Comparison of ENCODE assay signal across 9 cellular contexts in the genomic region with DNA sequence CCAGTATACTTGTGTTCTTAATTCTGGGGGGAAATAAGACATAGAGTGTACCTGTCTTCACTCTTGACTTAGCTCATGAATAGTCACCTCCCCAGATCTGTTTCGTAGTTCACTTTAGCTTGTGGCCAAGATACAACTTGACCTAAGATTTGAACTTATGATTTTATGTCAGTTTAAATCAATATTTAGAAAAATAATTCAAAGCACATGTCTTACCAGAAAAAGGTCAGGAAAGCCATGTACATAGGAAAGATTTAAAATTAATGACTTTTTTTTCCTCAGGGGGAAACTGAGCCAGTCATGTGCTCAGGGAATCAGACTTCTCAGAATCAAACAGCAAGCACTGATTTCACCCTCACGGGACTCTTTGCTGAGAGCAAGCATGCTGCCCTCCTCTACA. TPM values are rescaled to one million over a fixed set of nuclear protein-coding genes. Genes with fewer than 3 reads are reported as not detected.
DNase-seq lines count a peak whose midpoint lies in the region; FAIRE-seq and TF ChIP-seq lines count a peak whose summit lies in the region.
"Not testable (repeated sequence)": the region's sequence is repeated elsewhere in the genome, so short reads cannot be mapped to it uniquely, and the experiment has no call there.
"Had no signal": no experiment of that assay in that cellular context is flagged by ENCODE, and none has a peak within 500 bp of the region (broad histone marks: within the 10 kb centered on the region; RNA-seq: fewer than 3 reads in every experiment).

A gene with protein sequence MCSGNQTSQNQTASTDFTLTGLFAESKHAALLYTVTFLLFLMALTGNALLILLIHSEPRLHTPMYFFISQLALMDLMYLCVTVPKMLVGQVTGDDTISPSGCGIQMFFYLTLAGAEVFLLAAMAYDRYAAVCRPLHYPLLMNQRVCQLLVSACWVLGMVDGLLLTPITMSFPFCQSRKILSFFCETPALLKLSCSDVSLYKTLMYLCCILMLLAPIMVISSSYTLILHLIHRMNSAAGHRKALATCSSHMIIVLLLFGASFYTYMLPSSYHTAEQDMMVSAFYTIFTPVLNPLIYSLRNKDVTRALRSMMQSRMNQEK (plus strand): TSS at position 301 of the 400 bp plus-strand sequence. CDS start 0 bp downstream, at position 301.

- DNase-seq in GM12891 (ENCODE audit: insufficient read length, low spot score); GM18507 (ENCODE audit: extremely low spot score, insufficient read length, low read depth): not testable (repeated sequence)

- TF ChIP-seq POLR2A in GM12891 (IDR thresholded peaks at IDR 0.05; ENCODE audit: low read depth, low read length) = not testable (repeated sequence)

- FAIRE-seq in GM12891 (lab: Jason Lieb, UNC) = peak; percentile 61
- peak; percentile 21 for FAIRE-seq in GM18507 (lab: Jason Lieb, UNC)

RNA-seq across cellular contexts. Expression of the gene that starts here (rescaled TPM):
- 2.3 TPM for polyA plus RNA-seq in GM12891 (2012; ENCODE audit: low read depth, missing spikeins)
- polyA plus RNA-seq: A549; AG04450; BJ; CD14-positive monocyte; CD4-positive, alpha-beta memory T cell; CD4-positive, CD25-positive, alpha-beta regulatory T cell; CD8-positive, alpha-beta memory T cell had no signal
